11 cellular contexts compared by ENCODE assay signal in genomic region chr2:200788129-200788718, GRCh38. TPM values are rescaled to one million over a fixed set of nuclear protein-coding genes. Genes with fewer than 3 reads are reported as not detected.
DNase-seq lines count a peak whose midpoint lies in the region; ATAC-seq and TF ChIP-seq lines count a peak whose summit lies in the region.
"Had no signal": no experiment of that assay in that cellular context is flagged by ENCODE, and none has a peak within 500 bp of the region (broad histone marks: within the 10 kb centered on the region; RNA-seq: fewer than 3 reads in every experiment).

No MANE protein-coding gene starts in this region.

- H3K27ac ChIP-seq in thoracic aorta: peak overlapping the region; percentile 63 to 67

- peak; percentile 86 for DNase-seq in HT1080 (ENCODE audit: low read depth)
- peak; percentile 30 for DNase-seq in astrocyte of the hippocampus (ENCODE audit: low read depth, low spot score)
- peak; percentile 12 for DNase-seq in glomerular visceral epithelial cell (ENCODE audit: extremely low spot score)
- DNase-seq in thoracic aorta (ENCODE audit: low spot score): no peak
- DNase-seq in NCI-H774 (lab: John Stamatoyannopoulos, UW): no peak
- DNase-seq: DND-41, glutamatergic neuron, NCI-H1092 treated with DMSO at 0.1 percent for 48 hours, right cardiac atrium had no signal

- no peaks in the 10 kb centered on the region for H3K27me3 ChIP-seq in thoracic aorta (replicated peaks; ENCODE audit: insufficient read depth)

- no peak overlapping the region for H3K4me3 ChIP-seq in thoracic aorta

- H3K9me3 ChIP-seq in thoracic aorta: no peaks in the 10 kb centered on the region

- H3K36me3 ChIP-seq in thoracic aorta: no peaks in the 10 kb centered on the region

- ATAC-seq in thoracic aorta (ENCODE audit: insufficient number of reproducible peaks, low FRiP score, low read depth) (no peak), HG03571 (IDR thresholded peaks at IDR 0.05; ENCODE audit: unreplicated experiment) (no peak), GM19467 (IDR thresholded peaks at IDR 0.05; ENCODE audit: unreplicated experiment) (no peak)

- TF ChIP-seq CTCF in thoracic aorta (IDR thresholded peaks at IDR 0.05): no peak

- peaks cover 11 to 34% of the 10 kb centered on the region in 2 donors for H3K4me1 ChIP-seq in thoracic aorta (ENCODE audit: control insufficient read depth in 1 of 2, low read depth in 2 of 2)

RNA-seq across cellular contexts. Expression of gene BZW1, which starts 23.5 kb away (rescaled TPM):
- total RNA-seq in HT1080 (2014; rRNA removed; shearing (Covaris generic)): 624 and 683 TPM in 2 replicates
- polyA plus RNA-seq in HT1080 (2015; cell fraction: cytosol; rRNA removed): 486 and 637 TPM in 2 replicates
- polyA plus RNA-seq in HT1080 (2015; cell fraction: nucleus; rRNA removed): 562 and 586 TPM in 2 replicates
- total RNA-seq in thoracic aorta: 100 to 1,000 TPM; 201 to 252 TPM

Comparison
In these comparisons a context has a peak if more than half of its experiments do, and no peak if none do; other contexts are left out.
1. DNase-seq: peak in HT1080 (single experiment), astrocyte of the hippocampus (single experiment) and glomerular visceral epithelial cell (single experiment); none in thoracic aorta (single experiment) and NCI-H774 (single experiment).